7 cellular contexts compared by ENCODE assay signal in genomic region chr7:30225863-30226361, GRCh38.
DNase-seq lines count a peak whose midpoint lies in the region; ATAC-seq and TF ChIP-seq lines count a peak whose summit lies in the region.

No MANE protein-coding gene starts in this region.

- H4K20me1 ChIP-seq in SU-DHL-6 (ENCODE audit: low read depth, low read length): no peaks in the 10 kb centered on the region

- TF ChIP-seq CTCF in SU-DHL-6 (IDR thresholded peaks at IDR 0.05; ENCODE audit: insufficient read depth, low read length, poor library complexity, severe bottlenecking): no peak

- DNase-seq in NCI-H1092 (lab: John Stamatoyannopoulos, UW) (peak; percentile 55), globus pallidus (ENCODE audit: low spot score) (peak; percentile 75), pons (ENCODE audit: low spot score) (peak; percentile 86), T-helper 9 cell (no peak)

- H3K4me3 ChIP-seq in SU-DHL-6 (ENCODE audit: insufficient read depth, low read length, poor library complexity, severe bottlenecking): no peak overlapping the region

- no peaks in the 10 kb centered on the region for H3K9me2 ChIP-seq in SU-DHL-6 (replicated peaks; ENCODE audit: insufficient read depth, low read length)

- peaks cover under 1% of the 10 kb centered on the region; the same call in 1 of the 2 replicates for H3K36me3 ChIP-seq in SU-DHL-6 (ENCODE audit: low read length)

- H3K9ac ChIP-seq in SU-DHL-6 (ENCODE audit: low read length): 0 out of 2 replicates have a peak overlapping the region, but pooled peaks have one; percentile 15

- peak overlapping the region; percentile 30 for H3K4me2 ChIP-seq in SU-DHL-6 (ENCODE audit: low read depth, low read length, poor library complexity, severe bottlenecking)

- peak overlapping the region; percentile 38 for H3K27ac ChIP-seq in SU-DHL-6 (ENCODE audit: low read depth, low read length)

- H3K79me2 ChIP-seq in SU-DHL-6 (ENCODE audit: insufficient read depth, low read length): no peaks in the 10 kb centered on the region

- 0 out of 2 replicates have a peak, but pooled peaks cover 3% of the 10 kb centered on the region for H3F3A ChIP-seq in SU-DHL-6 (ENCODE audit: insufficient read depth)

- H2AFZ ChIP-seq in SU-DHL-6 (ENCODE audit: low read depth, low read length, severe bottlenecking): peak overlapping the region; percentile 29

- H3K27me3 ChIP-seq in SU-DHL-6 (ENCODE audit: low read length): no peaks in the 10 kb centered on the region

- ATAC-seq in GM18519 (IDR thresholded peaks at IDR 0.05; ENCODE audit: low FRiP score, unreplicated experiment) (peak; percentile 71), HG02678 (IDR thresholded peaks at IDR 0.05; ENCODE audit: unreplicated experiment) (peak; percentile 81)

- no peaks in the 10 kb centered on the region for H3K9me3 ChIP-seq in SU-DHL-6 (ENCODE audit: insufficient read depth, low read length)
